Comparison of ENCODE assay signal across 2 cellular contexts in the genomic region with DNA sequence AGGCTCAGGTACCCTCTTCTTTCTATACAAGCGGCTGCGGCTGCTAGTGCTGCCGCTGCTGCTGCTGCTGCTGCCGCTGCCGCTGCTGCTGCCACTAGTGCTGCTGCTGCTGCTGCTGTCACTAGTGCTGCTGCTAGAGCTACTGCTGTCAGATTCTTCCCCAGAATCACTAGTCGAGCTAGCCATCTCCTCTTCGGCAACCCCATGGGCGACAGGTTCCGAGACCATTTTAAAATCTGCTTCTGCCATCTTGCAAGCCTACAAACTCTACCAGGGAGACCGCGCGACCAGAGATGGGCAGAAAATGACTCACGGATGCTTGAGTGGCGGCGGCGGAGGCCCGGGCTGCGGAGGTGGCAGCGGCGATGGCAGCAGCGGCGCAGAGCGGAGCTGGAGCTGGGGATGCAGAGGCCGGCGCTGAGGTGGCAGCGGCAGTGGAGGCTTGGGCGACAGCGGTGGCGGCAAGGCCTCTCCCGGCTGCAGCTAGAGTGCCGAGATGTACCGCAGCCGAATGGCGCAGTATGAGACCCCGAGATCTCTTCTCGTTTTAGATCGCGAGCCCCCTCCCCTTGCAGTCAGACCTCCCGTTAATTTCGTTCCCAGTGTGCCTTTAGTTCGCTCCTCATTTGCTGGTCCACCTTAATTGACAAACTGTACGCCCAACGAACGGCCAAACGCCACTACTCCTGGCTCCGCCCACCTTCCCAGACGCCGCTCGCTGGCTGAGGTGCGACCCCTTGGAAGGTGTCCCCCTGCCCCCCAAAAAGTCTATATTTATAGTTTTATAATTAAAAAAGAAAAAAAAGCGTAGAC.
A peak's percentile ranks its signal among the peaks of the same experiment; 100 is the strongest.
TF ChIP-seq lines count a peak whose summit lies in the region.

TSS of gene NAP1L3 (minus strand) at position 523 of the 813 bp plus-strand sequence. CDS start at position 249, 274 bp downstream.

TF ChIP-seq in IMR-90, 13 proteins besides CTCF, POLR2A, EP300 and RAD21:
- TF ChIP-seq RCOR1 (IDR thresholded peaks at IDR 0.05; ENCODE audit: insufficient replicate concordance, low read length) (no peak), RFX5 (IDR thresholded peaks at IDR 0.05; ENCODE audit: low read depth, low read length) (no peak), ELK1 (IDR thresholded peaks at IDR 0.05; ENCODE audit: borderline replicate concordance, low read depth, low read length) (no peak), FOS (IDR thresholded peaks at IDR 0.05; ENCODE audit: low read depth, low read length) (no peak), CHD1 (IDR thresholded peaks at IDR 0.05; ENCODE audit: low read depth, low read length) (no peak), BHLHE40 (IDR thresholded peaks at IDR 0.05; ENCODE audit: low read depth, low read length) (no peak), SMC3 (IDR thresholded peaks at IDR 0.05; ENCODE audit: low read depth, low read length) (no peak), MAZ (IDR thresholded peaks at IDR 0.05; ENCODE audit: borderline replicate concordance, low read depth, low read length) (no peak), MXI1 (IDR thresholded peaks at IDR 0.05; ENCODE audit: borderline replicate concordance, low read depth, low read length) (no peak), NFE2L2 (IDR thresholded peaks at IDR 0.05; ENCODE audit: low read depth, low read length) (no peak), MAFK (IDR thresholded peaks at IDR 0.05; ENCODE audit: low read depth, low read length) (no peak), CEBPB (IDR thresholded peaks at IDR 0.05; ENCODE audit: low read depth, low read length) (no peak)
- TF ChIP-seq, protein P1, sequence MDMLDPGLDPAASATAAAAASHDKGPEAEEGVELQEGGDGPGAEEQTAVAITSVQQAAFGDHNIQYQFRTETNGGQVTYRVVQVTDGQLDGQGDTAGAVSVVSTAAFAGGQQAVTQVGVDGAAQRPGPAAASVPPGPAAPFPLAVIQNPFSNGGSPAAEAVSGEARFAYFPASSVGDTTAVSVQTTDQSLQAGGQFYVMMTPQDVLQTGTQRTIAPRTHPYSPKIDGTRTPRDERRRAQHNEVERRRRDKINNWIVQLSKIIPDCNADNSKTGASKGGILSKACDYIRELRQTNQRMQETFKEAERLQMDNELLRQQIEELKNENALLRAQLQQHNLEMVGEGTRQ (IDR thresholded peaks at IDR 0.05; ENCODE audit: low read depth, low read length) = no peak
TF ChIP-seq in IMR-90: peak in this region for 0.

TF ChIP-seq in GM12878, 131 proteins besides CTCF, POLR2A, EP300 and RAD21:
- TF ChIP-seq, protein P2, sequence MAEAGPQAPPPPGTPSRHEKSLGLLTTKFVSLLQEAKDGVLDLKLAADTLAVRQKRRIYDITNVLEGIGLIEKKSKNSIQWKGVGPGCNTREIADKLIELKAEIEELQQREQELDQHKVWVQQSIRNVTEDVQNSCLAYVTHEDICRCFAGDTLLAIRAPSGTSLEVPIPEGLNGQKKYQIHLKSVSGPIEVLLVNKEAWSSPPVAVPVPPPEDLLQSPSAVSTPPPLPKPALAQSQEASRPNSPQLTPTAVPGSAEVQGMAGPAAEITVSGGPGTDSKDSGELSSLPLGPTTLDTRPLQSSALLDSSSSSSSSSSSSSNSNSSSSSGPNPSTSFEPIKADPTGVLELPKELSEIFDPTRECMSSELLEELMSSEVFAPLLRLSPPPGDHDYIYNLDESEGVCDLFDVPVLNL (IDR thresholded peaks at IDR 0.05; ENCODE audit: low read depth, low read length) = no peak
- TF ChIP-seq YY1 (IDR thresholded peaks at IDR 0.05; ENCODE audit: low read depth, low read length) = peak; percentile 54; the same call in 1 of the 2 replicates
- no peak for TF ChIP-seq CREM (IDR thresholded peaks at IDR 0.05; ENCODE audit: low read depth)
